Comparison of ENCODE assay signal across 8 cellular contexts in genomic region chr7:140639366-140640053, GRCh38. TPM values are rescaled to one million over a fixed set of nuclear protein-coding genes. Genes with fewer than 3 reads are reported as not detected.
DNase-seq lines count a peak whose midpoint lies in the region; ATAC-seq and TF ChIP-seq lines count a peak whose summit lies in the region.

No MANE protein-coding gene starts in this region.

- 64% methylated on average over 9 of the region's 15 CpGs for WGBS in mammary epithelial cell (ENCODE audit: low coverage, missing lambda C conversion rate)
- 47% methylated on average over 15 of the region's 15 CpGs for WGBS in liver
- 12 to 22% methylated on average over 14 to 15 of the region's 15 CpGs for WGBS in testis, 2 donors

- no peak for TF ChIP-seq POLR2A in testis (IDR thresholded peaks at IDR 0.05)

- H3K27me3 ChIP-seq in ACC112 (ENCODE audit: insufficient read depth, low read length) (peaks cover 30% of the 10 kb centered on the region), mammary epithelial cell (ENCODE audit: insufficient read depth, low read length) (peaks cover 12% of the 10 kb centered on the region), liver (ENCODE audit: control insufficient read depth in 4 of 4, insufficient read depth in 4 of 4, low read length in 3 of 4) (peaks cover 0 to 6% (median 0%) of the 10 kb centered on the region in 4 donors), testis (no peaks in the 10 kb centered on the region), foreskin keratinocyte (peaks cover 8% of the 10 kb centered on the region)

- CTCF ChIA-PET in mammary epithelial cell (lab: Charles Lee; ENCODE audit: low non-redundant PET) = no interaction called here

- no peak for ATAC-seq in GM19452 (IDR thresholded peaks at IDR 0.05; ENCODE audit: unreplicated experiment)
- no peak for ATAC-seq in GM21528 (IDR thresholded peaks at IDR 0.05; ENCODE audit: low FRiP score, unreplicated experiment)
- no peak for ATAC-seq in foreskin keratinocyte

- H3K4me3 ChIP-seq in ACC112 (ENCODE audit: low read depth, low read length) (peak overlapping the region; percentile 63), mammary epithelial cell (replicated peaks in 1 of 3; ENCODE audit: insufficient read depth in 1 of 3, low read depth in 2 of 3, low read length in 3 of 3) (peak overlapping the region; percentile 13 to 49 (median 35)), liver (ENCODE audit: low read depth in 1 of 3, low read length in 3 of 3) (peak overlapping the region in 1 of 3 donors; percentile 59), testis (peak overlapping the region; percentile 58 to 65)

- H3K36me3 ChIP-seq in ACC112 (ENCODE audit: insufficient read depth, low read length) (no peaks in the 10 kb centered on the region), mammary epithelial cell (ENCODE audit: insufficient read depth, low read length) (no peaks in the 10 kb centered on the region), liver (ENCODE audit: control insufficient read depth in 4 of 4, insufficient read depth in 3 of 4, low read depth in 1 of 4, low read length in 3 of 4) (no peaks in the 10 kb centered on the region), testis (ENCODE audit: low read depth, missing control alignments) (no peaks in the 10 kb centered on the region)

- H3K4me2 ChIP-seq in mammary epithelial cell (ENCODE audit: insufficient read depth, low read depth, low read length) = peak overlapping the region; percentile 94

- in situ Hi-C loops in mammary epithelial cell (cut with MboI; ENCODE audit: low sequenced_read_pairs in 2 of 2) = no loop called here

- intact Hi-C loops in mammary epithelial cell (cut with micrococcal nuclease) (no loop called here), testis (cut with DNase I; ENCODE audit: low total_unique reads) (no loop called here)

- no TSS peak for BruUV-seq in mammary epithelial cell (replicated peaks; lab: Mats Ljungman, UMichigan)

- H3K27ac ChIP-seq in ACC112 (ENCODE audit: low read depth, low read length) = no peak overlapping the region
- no peak overlapping the region for H3K27ac ChIP-seq in mammary epithelial cell (ENCODE audit: insufficient read depth, low read depth, low read length)
- peak overlapping the region; percentile 68 for H3K27ac ChIP-seq in liver (ENCODE audit: low read depth in 1 of 2, low read length in 2 of 2)
- peak overlapping the region; percentile 52 to 85 for H3K27ac ChIP-seq in testis
- H3K27ac ChIP-seq in foreskin keratinocyte = no peak overlapping the region

- TF ChIP-seq CTCF in mammary epithelial cell (conservative IDR thresholded peaks at IDR 0.05 in 1 of 2, IDR thresholded peaks at IDR 0.05 in 1 of 2; ENCODE audit: extremely low read depth in 1 of 2, insufficient read depth in 1 of 2, low read depth in 1 of 2, low read length in 2 of 2) (no peak), liver (IDR thresholded peaks at IDR 0.05; ENCODE audit: low read depth, low read length, missing input control) (no peak), testis (IDR thresholded peaks at IDR 0.05) (no peak), foreskin keratinocyte (conservative IDR thresholded peaks at IDR 0.05) (no peak)

- no peaks in the 10 kb centered on the region for H3K79me2 ChIP-seq in ACC112 (ENCODE audit: control insufficient read depth, insufficient read depth, low read length, unreplicated experiment)
- no peaks in the 10 kb centered on the region for H3K79me2 ChIP-seq in mammary epithelial cell (ENCODE audit: insufficient read depth, low read length)

- no peak overlapping the region for H2AFZ ChIP-seq in ACC112 (ENCODE audit: low read length, unreplicated experiment)
- H2AFZ ChIP-seq in mammary epithelial cell (ENCODE audit: low read depth, low read length) = peak overlapping the region; percentile 82

- no peaks in the 10 kb centered on the region for H3K9me3 ChIP-seq in mammary epithelial cell (replicated peaks; ENCODE audit: insufficient read depth, low read length)
- no peaks in the 10 kb centered on the region for H3K9me3 ChIP-seq in liver (ENCODE audit: control insufficient read depth in 4 of 4, low read length in 3 of 4)
- H3K9me3 ChIP-seq in testis = no peaks in the 10 kb centered on the region

- no peaks in the 10 kb centered on the region for H3K4me1 ChIP-seq in ACC112 (ENCODE audit: control insufficient read depth, insufficient read depth, low read length, unreplicated experiment)
- H3K4me1 ChIP-seq in mammary epithelial cell (ENCODE audit: insufficient read depth, low read length) = peaks cover 4% of the 10 kb centered on the region
- H3K4me1 ChIP-seq in liver (ENCODE audit: control insufficient read depth in 4 of 4, insufficient read depth in 4 of 4, low read length in 3 of 4) = peaks cover 0 to 28% (median 8%) of the 10 kb centered on the region in 4 donors
- H3K4me1 ChIP-seq in testis = peaks cover 17% of the 10 kb centered on the region
- no peaks in the 10 kb centered on the region for H3K4me1 ChIP-seq in foreskin keratinocyte

- peak; percentile 73 for DNase-seq in M059J (ENCODE audit: low read depth)
- no peak for DNase-seq in mammary epithelial cell
- DNase-seq in testis = no peak
- no peak for DNase-seq in foreskin keratinocyte

- no peaks in the 10 kb centered on the region for H4K20me1 ChIP-seq in mammary epithelial cell (ENCODE audit: insufficient read depth, low read length)

- no peak overlapping the region for H3K9ac ChIP-seq in mammary epithelial cell (ENCODE audit: insufficient read depth, low read length)
- no peak overlapping the region for H3K9ac ChIP-seq in liver (ENCODE audit: low read depth in 1 of 2, low read length in 2 of 2)

- no peak for TF ChIP-seq RAD21 in liver (IDR thresholded peaks at IDR 0.05)

- dilution Hi-C loops in mammary epithelial cell (cut with HindIII; ENCODE audit: low sequenced_read_pairs) = loop anchor here (5.0 kb wide), 1 partner anchor 57 kb away; no protein-coding TSS in a partner anchor

TF ChIP-seq in liver, 16 proteins besides CTCF, POLR2A, EP300 and RAD21:
- no peak for TF ChIP-seq REST (IDR thresholded peaks at IDR 0.05)
- peak; percentile 65 for TF ChIP-seq NR2F2 (IDR thresholded peaks at IDR 0.05)
- TF ChIP-seq RXRA (IDR thresholded peaks at IDR 0.05) = peak; percentile 18 to 22
- TF ChIP-seq SP1 (IDR thresholded peaks at IDR 0.05) = no peak

RNA-seq across cellular contexts. Expression of gene DENND2A, which starts 1.1 kb away (rescaled TPM):
- total RNA-seq in M059J (2014; rRNA removed; shearing (Covaris generic)) = 11.5 and 19.9 TPM in 2 replicates
- total RNA-seq in mammary epithelial cell (1 to 10 TPM in 1 of 2 donors, under 1 TPM in 1; 0.17 to 1.6 TPM), liver (1 to 10 TPM; 3.0 to 7.4 TPM), testis (1 to 10 TPM; 4.1 to 5.5 TPM), foreskin keratinocyte (1.1 and 3.0 TPM in 2 replicates)
- polyA plus RNA-seq in mammary epithelial cell (0.25 TPM), liver (1 to 10 TPM; 1.2 to 1.6 TPM), testis (ENCODE audit: insufficient read depth, low read depth, low replicate concordance) (8.5 TPM), foreskin keratinocyte (0.62 and 2.0 TPM in 2 replicates)
- polyA minus RNA-seq in mammary epithelial cell = not detected

RNA-seq across cellular contexts. Expression of gene ADCK2, which starts 33.2 kb away (rescaled TPM):
- total RNA-seq in M059J (2014; rRNA removed; shearing (Covaris generic)) = 14.2 and 22.0 TPM in 2 replicates
- total RNA-seq in mammary epithelial cell = 10 to 100 TPM; 21.8 to 22.4 TPM
- polyA plus RNA-seq in mammary epithelial cell = 14.4 TPM
- 17.4 TPM for polyA minus RNA-seq in mammary epithelial cell
- total RNA-seq in liver = 10 to 100 TPM; 12.6 to 15.4 TPM
- polyA plus RNA-seq in liver = 1 to 10 TPM; 3.2 to 9.6 TPM
- total RNA-seq in testis = 10 to 100 TPM; 20.4 to 21.2 TPM
- polyA plus RNA-seq in testis (ENCODE audit: insufficient read depth, low read depth, low replicate concordance) = 12.9 TPM
- 18.5 and 19.2 TPM in 2 replicates for total RNA-seq in foreskin keratinocyte
- polyA plus RNA-seq in foreskin keratinocyte = 16.6 and 17.7 TPM in 2 replicates

RNA-seq across cellular contexts. Expression of gene NDUFB2, which starts 57.0 kb away (rescaled TPM):
- 734 and 940 TPM in 2 replicates for total RNA-seq in M059J (2014; rRNA removed; shearing (Covaris generic))
- total RNA-seq in mammary epithelial cell = 100 to 1,000 TPM in 1 of 2 donors, 10 to 100 TPM in 1; 77.0 to 195 TPM
- polyA plus RNA-seq in mammary epithelial cell = 434 TPM
- polyA minus RNA-seq in mammary epithelial cell = 78.7 TPM
- 10 to 100 TPM; 60.4 to 95.0 TPM for total RNA-seq in liver
- polyA plus RNA-seq in liver = 100 to 1,000 TPM; 206 to 435 TPM
- total RNA-seq in testis = 100 to 1,000 TPM; 187 to 292 TPM
- polyA plus RNA-seq in testis (ENCODE audit: insufficient read depth, low read depth, low replicate concordance) = 180 TPM
- total RNA-seq in foreskin keratinocyte = 217 and 239 TPM in 2 replicates
- 365 and 389 TPM in 2 replicates for polyA plus RNA-seq in foreskin keratinocyte

Comparison
In these comparisons a context has a peak if more than half of its experiments do, and no peak if none do; other contexts are left out.
1. H3K27ac ChIP-seq: peak in liver (2 of 2) and testis (2 of 2); none in ACC112 (single experiment), mammary epithelial cell (single experiment) and foreskin keratinocyte (single experiment).